19 cellular contexts compared by ENCODE assay signal in genomic region chr11:31764766-31765165, GRCh38. TPM values are rescaled to one million over a fixed set of nuclear protein-coding genes. Genes with fewer than 3 reads are reported as not detected.
DNase-seq lines count a peak whose midpoint lies in the region; ATAC-seq and TF ChIP-seq lines count a peak whose summit lies in the region.
"Had no signal": no experiment of that assay in that cellular context is flagged by ENCODE, and none has a peak within 500 bp of the region (broad histone marks: within the 10 kb centered on the region; RNA-seq: fewer than 3 reads in every experiment).

No MANE protein-coding gene starts in this region.

- H3K27ac Mint-ChIP-seq in neural progenitor cell, result peak overlapping the region; percentile 44
- H3K27ac Mint-ChIP-seq: CD8-positive, alpha-beta memory T cell had no signal

- H3K79me2 ChIP-seq in neural progenitor cell (ENCODE audit: low read depth), result peaks cover 8% of the 10 kb centered on the region

- H3K4me1 Mint-ChIP-seq in neural progenitor cell, result peaks cover 62% of the 10 kb centered on the region
- H3K4me1 Mint-ChIP-seq: CD8-positive, alpha-beta memory T cell had no signal

- intact Hi-C loops in right lobe of liver (cut with DNase I), result no loop called here

- 85% methylated on average over 5 of the region's 5 CpGs for WGBS in right lobe of liver (ENCODE audit: insufficient coverage, low coverage, low lambda C conversion rate, missing lambda C conversion rate)

- H3K27ac ChIP-seq in neural progenitor cell (peak overlapping the region; percentile 87), right lobe of liver (no peak overlapping the region)
- H3K27ac ChIP-seq: 22Rv1, BLaER1, RWPE1, SJSA1 had no signal

- H3K9me3 ChIP-seq in neural progenitor cell (ENCODE audit: low read depth) (no peaks in the 10 kb centered on the region), right lobe of liver (no peaks in the 10 kb centered on the region)
- H3K9me3 ChIP-seq: BLaER1, SJSA1 had no signal

- H2AFZ ChIP-seq in neural progenitor cell (replicated peaks), result no peak overlapping the region

- no peak for ATAC-seq in right lobe of liver
- no peak for ATAC-seq in GM21423 (IDR thresholded peaks at IDR 0.05; ENCODE audit: unreplicated experiment)
- ATAC-seq: GM12878 had no signal

- DNase-seq in DMS 273 (lab: John Stamatoyannopoulos, UW; ENCODE audit: unreplicated experiment) (peak; percentile 61), DMS 273 treated with DMSO at 0.1 percent for 48 hours (lab: John Stamatoyannopoulos, UW) (no peak), NCI-H2171 (lab: John Stamatoyannopoulos, UW) (peak; percentile 34), NCI-H82 treated with DMSO at 0.1 percent for 48 hours (lab: John Stamatoyannopoulos, UW; ENCODE audit: unreplicated experiment) (peak; percentile 67), neural progenitor cell (ENCODE audit: low spot score) (peak; percentile 48), HuH-7 (ENCODE audit: low spot score) (no peak), right lobe of liver (no peak)
- DNase-seq: CD8-positive, alpha-beta memory T cell; HCEC 1CT; MV-4-11; NCI-H1694 treated with DMSO at 0.1 percent for 48 hours; OCI-M1; SW 1271 had no signal

- no peaks in the 10 kb centered on the region for H3K9me3 Mint-ChIP-seq in neural progenitor cell
- H3K9me3 Mint-ChIP-seq: CD8-positive, alpha-beta memory T cell had no signal

- no peaks in the 10 kb centered on the region for H4K20me1 ChIP-seq in neural progenitor cell (ENCODE audit: low read depth)
- H4K20me1 ChIP-seq: BLaER1 had no signal

- H3K4me3 ChIP-seq in neural progenitor cell (peak overlapping the region; percentile 24), right lobe of liver (no peak overlapping the region)
- H3K4me3 ChIP-seq: BLaER1, GM12878, SJSA1 had no signal

- H3K27me3 ChIP-seq in neural progenitor cell (no peaks in the 10 kb centered on the region), right lobe of liver (no peaks in the 10 kb centered on the region)
- H3K27me3 ChIP-seq: BLaER1, SJSA1 had no signal

- no peaks in the 10 kb centered on the region for H3K36me3 Mint-ChIP-seq in neural progenitor cell

- no peaks in the 10 kb centered on the region for H3K27me3 Mint-ChIP-seq in neural progenitor cell (ENCODE audit: insufficient read depth, low read depth)
- H3K27me3 Mint-ChIP-seq: CD8-positive, alpha-beta memory T cell had no signal

- H3K4me2 ChIP-seq in neural progenitor cell, result peak overlapping the region; percentile 70
- H3K4me2 ChIP-seq: BLaER1 had no signal

- no peaks in the 10 kb centered on the region for H3K36me3 ChIP-seq in neural progenitor cell
- H3K36me3 ChIP-seq in right lobe of liver, result no peaks in the 10 kb centered on the region
- H3K36me3 ChIP-seq: BLaER1, SJSA1 had no signal

- H3K4me3 Mint-ChIP-seq in neural progenitor cell, result peak overlapping the region; percentile 68
- H3K4me3 Mint-ChIP-seq: CD8-positive, alpha-beta memory T cell had no signal

- TF ChIP-seq CTCF in neural progenitor cell (IDR thresholded peaks at IDR 0.05) (no peak), right lobe of liver (IDR thresholded peaks at IDR 0.05) (no peak)

- peaks cover 84% of the 10 kb centered on the region for H3F3A ChIP-seq in neural progenitor cell (ENCODE audit: low read depth)

- no peak for TF ChIP-seq POLR2A in right lobe of liver (IDR thresholded peaks at IDR 0.05)

- H3K4me1 ChIP-seq in neural progenitor cell, result peaks cover 83% of the 10 kb centered on the region
- H3K4me1 ChIP-seq in right lobe of liver, result no peaks in the 10 kb centered on the region
- H3K4me1 ChIP-seq: BLaER1, SJSA1 had no signal

- no peak overlapping the region for H3K9ac ChIP-seq in neural progenitor cell
- H3K9ac ChIP-seq: BLaER1 had no signal

RNA-seq across cellular contexts. Expression of gene PAX6, which starts 46.4 kb away (rescaled TPM):
- total RNA-seq in neural progenitor cell (ENCODE audit: low replicate concordance) (190 and 215 TPM in 2 replicates), right lobe of liver (not detected)
- total RNA-seq: CD8-positive, alpha-beta memory T cell had no signal

Comparison
In these comparisons a context has a peak if more than half of its experiments do, and no peak if none do; other contexts are left out.
1. DNase-seq: peak in DMS 273 (single experiment), NCI-H2171 (single experiment), NCI-H82 treated with DMSO at 0.1 percent for 48 hours (single experiment) and neural progenitor cell (single experiment); none in DMS 273 treated with DMSO at 0.1 percent for 48 hours (single experiment), HuH-7 (single experiment) and right lobe of liver (0 of 3).
2. RNA of gene PAX6, which starts 46.4 kb away (total RNA-seq): 190 to 215 TPM in neural progenitor cell; not detected in right lobe of liver; every median in the first group is over 100 times any median in the second.